In genomic region chr3:38453075-38453913, GRCh38 we compare ENCODE assay signal across 8 cellular contexts. TPM values are rescaled to one million over a fixed set of nuclear protein-coding genes. Genes with fewer than 3 reads are reported as not detected.
DNase-seq lines count a peak whose midpoint lies in the region; ATAC-seq and TF ChIP-seq lines count a peak whose summit lies in the region.

TSS of gene ACVR2B (plus strand) at chr3:38453890. CDS start at chr3:38454323, 433 bp downstream.

- H4K20me1 ChIP-seq in smooth muscle cell (ENCODE audit: low read depth) = peaks cover 34% of the 10 kb centered on the region

- ATAC-seq in HG02981 (IDR thresholded peaks at IDR 0.05; ENCODE audit: unreplicated experiment) = peak; percentile 41
- ATAC-seq in WTC11 = peak; percentile 74

- H3K4me1 Mint-ChIP-seq in WTC11 (peaks cover 31% of the 10 kb centered on the region), immature natural killer cell (peaks cover 16 to 20% of the 10 kb centered on the region in 2 donors)

- CTCF ChIA-PET in WTC11 (lab: Charles Lee) = interaction anchor here (1.4 to 1.6 kb wide), 4 partner anchors 26 to 456 kb away, joined by 3 to 20 read pairs (median 4); partner anchors contain the start of genes EXOG and XYLB

- H3K4me3 Mint-ChIP-seq in WTC11 = peak within 1 kb of the TSS; percentile 98
- H3K4me3 Mint-ChIP-seq in immature natural killer cell = peak within 1 kb of the TSS; percentile 88 to 95 (median 94)

- H3K27me3 Mint-ChIP-seq in WTC11 (ENCODE audit: low read depth) (no peaks in the 10 kb centered on the region; the same call in 1 of the 2 replicates), immature natural killer cell (ENCODE audit: low read depth in 3 of 3) (peaks cover 2 to 10% (median 9%) of the 10 kb centered on the region in 3 donors)

- peak within 1 kb of the TSS; percentile 99 for H3K4me2 ChIP-seq in smooth muscle cell

- H3K27ac ChIP-seq in caudate nucleus (ENCODE audit: low read depth, low read length) = peak within 1 kb of the TSS; percentile 84
- H3K27ac ChIP-seq in smooth muscle cell (ENCODE audit: low read depth) = no peak within 1 kb of the TSS

- H3K27ac Mint-ChIP-seq in WTC11 = peak within 1 kb of the TSS; percentile 98
- H3K27ac Mint-ChIP-seq in immature natural killer cell = peak within 1 kb of the TSS in 5 of 6 donors; percentile 23 to 80 (median 56)

- H3K4me3 ChIP-seq in GM12865 (ENCODE audit: low read depth, low read length) (peak within 1 kb of the TSS; percentile 71), smooth muscle cell (peak within 1 kb of the TSS; percentile 89)

- H3K9me3 ChIP-seq in smooth muscle cell (replicated peaks; ENCODE audit: low read depth) = no peaks in the 10 kb centered on the region

- peak within 1 kb of the TSS; percentile 73 for H3K9ac ChIP-seq in smooth muscle cell (ENCODE audit: low read depth)

- peak within 1 kb of the TSS; percentile 85 for H2AFZ ChIP-seq in smooth muscle cell (ENCODE audit: low read depth)

- H3K27me3 ChIP-seq in smooth muscle cell (ENCODE audit: low read depth) = no peaks in the 10 kb centered on the region

- DNase-seq in GM12865 (ENCODE audit: low read depth) (peak; percentile 85), NCI-H2171 treated with DMSO at 0.1 percent for 48 hours (lab: John Stamatoyannopoulos, UW) (peak; percentile 52), WTC11 (ENCODE audit: low spot score) (peak; percentile 82), caudate nucleus (lab: John Stamatoyannopoulos, UW) (peak in 58 of 61 donors; percentile 41 to 92 (median 78)), immature natural killer cell (peak; percentile 38 to 55 (median 50)), smooth muscle cell (lab: John Stamatoyannopoulos, UW; ENCODE audit: unreplicated experiment) (peak; percentile 64), OCI-M2 (lab: John Stamatoyannopoulos, UW; ENCODE audit: unreplicated experiment) (no peak)

- 2% methylated on average over 31 of the region's 48 CpGs for WGBS in smooth muscle cell (ENCODE audit: low lambda C conversion rate)

- H3K36me3 ChIP-seq in smooth muscle cell (ENCODE audit: low read depth) = no peaks in the 10 kb centered on the region

- TF ChIP-seq CTCF in GM12865 (IDR thresholded peaks at IDR 0.05; ENCODE audit: insufficient read depth, low read depth, low read length, missing control alignments) (no peak), WTC11 (IDR thresholded peaks at IDR 0.05) (no peak), smooth muscle cell (IDR thresholded peaks at IDR 0.05; ENCODE audit: borderline replicate concordance, insufficient read depth, poor library complexity, severe bottlenecking) (no peak)

- H3K4me1 ChIP-seq in smooth muscle cell (ENCODE audit: low read depth) = peaks cover 9% of the 10 kb centered on the region

- POLR2A ChIA-PET in WTC11 (lab: Charles Lee) = interaction anchor here (1.0 kb wide), 1 partner anchor 106 kb away, joined by 7 read pairs; the partner anchor contains the start of gene XYLB

- H3K9me3 Mint-ChIP-seq in WTC11 (peaks cover 13% of the 10 kb centered on the region), immature natural killer cell (no peaks in the 10 kb centered on the region)

- H3K79me2 ChIP-seq in smooth muscle cell (ENCODE audit: low read depth) = peaks cover 33% of the 10 kb centered on the region

- no peaks in the 10 kb centered on the region for H3F3A ChIP-seq in smooth muscle cell (ENCODE audit: low read depth)

- H3K36me3 Mint-ChIP-seq in WTC11 = peaks cover 6% of the 10 kb centered on the region
- H3K36me3 Mint-ChIP-seq in immature natural killer cell = no peaks in the 10 kb centered on the region

TF ChIP-seq in WTC11, 78 proteins besides CTCF, POLR2A, EP300 and RAD21 (continues in another document):
- TF ChIP-seq ETV6 (CRISPR knock-in tag; IDR thresholded peaks at IDR 0.05) (no peak), MAX (CRISPR knock-in tag; IDR thresholded peaks at IDR 0.05) (peak; percentile 51; the same call in 1 of the 2 replicates), GABPB1 (CRISPR knock-in tag; IDR thresholded peaks at IDR 0.05) (0 out of 2 replicates have a peak, but pooled peaks have one; percentile 9), IRF2 (CRISPR knock-in tag; IDR thresholded peaks at IDR 0.05; ENCODE audit: borderline replicate concordance, low read depth) (no peak), E2F5 (CRISPR knock-in tag; IDR thresholded peaks at IDR 0.05) (no peak), CDX4 (CRISPR knock-in tag; IDR thresholded peaks at IDR 0.05; ENCODE audit: borderline replicate concordance) (no peak), SP1 (CRISPR knock-in tag; conservative IDR thresholded peaks at IDR 0.05) (0 out of 2 replicates have a peak, but pooled peaks have one; percentile 30), SOX15 (CRISPR knock-in tag; IDR thresholded peaks at IDR 0.05) (no peak), ZNF138 (CRISPR knock-in tag; conservative IDR thresholded peaks at IDR 0.05) (no peak), ZBTB21 (CRISPR knock-in tag; IDR thresholded peaks at IDR 0.05; ENCODE audit: borderline replicate concordance) (no peak), TEAD4 (CRISPR knock-in tag; IDR thresholded peaks at IDR 0.05) (no peak), NR2C2 (CRISPR knock-in tag; IDR thresholded peaks at IDR 0.05) (no peak), JAZF1 (CRISPR knock-in tag; IDR thresholded peaks at IDR 0.05) (no peak), ZNF423 (CRISPR knock-in tag; IDR thresholded peaks at IDR 0.05) (0 out of 2 replicates have a peak, but pooled peaks have one; percentile 55), FOXK1 (CRISPR knock-in tag; IDR thresholded peaks at IDR 0.05) (peak; percentile 95), ZNF219 (CRISPR knock-in tag; IDR thresholded peaks at IDR 0.05; ENCODE audit: borderline replicate concordance) (no peak)
- TF ChIP-seq, protein P1, sequence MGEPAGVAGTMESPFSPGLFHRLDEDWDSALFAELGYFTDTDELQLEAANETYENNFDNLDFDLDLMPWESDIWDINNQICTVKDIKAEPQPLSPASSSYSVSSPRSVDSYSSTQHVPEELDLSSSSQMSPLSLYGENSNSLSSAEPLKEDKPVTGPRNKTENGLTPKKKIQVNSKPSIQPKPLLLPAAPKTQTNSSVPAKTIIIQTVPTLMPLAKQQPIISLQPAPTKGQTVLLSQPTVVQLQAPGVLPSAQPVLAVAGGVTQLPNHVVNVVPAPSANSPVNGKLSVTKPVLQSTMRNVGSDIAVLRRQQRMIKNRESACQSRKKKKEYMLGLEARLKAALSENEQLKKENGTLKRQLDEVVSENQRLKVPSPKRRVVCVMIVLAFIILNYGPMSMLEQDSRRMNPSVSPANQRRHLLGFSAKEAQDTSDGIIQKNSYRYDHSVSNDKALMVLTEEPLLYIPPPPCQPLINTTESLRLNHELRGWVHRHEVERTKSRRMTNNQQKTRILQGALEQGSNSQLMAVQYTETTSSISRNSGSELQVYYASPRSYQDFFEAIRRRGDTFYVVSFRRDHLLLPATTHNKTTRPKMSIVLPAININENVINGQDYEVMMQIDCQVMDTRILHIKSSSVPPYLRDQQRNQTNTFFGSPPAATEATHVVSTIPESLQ (CRISPR knock-in tag; IDR thresholded peaks at IDR 0.05) = no peak
- TF ChIP-seq, protein P2, sequence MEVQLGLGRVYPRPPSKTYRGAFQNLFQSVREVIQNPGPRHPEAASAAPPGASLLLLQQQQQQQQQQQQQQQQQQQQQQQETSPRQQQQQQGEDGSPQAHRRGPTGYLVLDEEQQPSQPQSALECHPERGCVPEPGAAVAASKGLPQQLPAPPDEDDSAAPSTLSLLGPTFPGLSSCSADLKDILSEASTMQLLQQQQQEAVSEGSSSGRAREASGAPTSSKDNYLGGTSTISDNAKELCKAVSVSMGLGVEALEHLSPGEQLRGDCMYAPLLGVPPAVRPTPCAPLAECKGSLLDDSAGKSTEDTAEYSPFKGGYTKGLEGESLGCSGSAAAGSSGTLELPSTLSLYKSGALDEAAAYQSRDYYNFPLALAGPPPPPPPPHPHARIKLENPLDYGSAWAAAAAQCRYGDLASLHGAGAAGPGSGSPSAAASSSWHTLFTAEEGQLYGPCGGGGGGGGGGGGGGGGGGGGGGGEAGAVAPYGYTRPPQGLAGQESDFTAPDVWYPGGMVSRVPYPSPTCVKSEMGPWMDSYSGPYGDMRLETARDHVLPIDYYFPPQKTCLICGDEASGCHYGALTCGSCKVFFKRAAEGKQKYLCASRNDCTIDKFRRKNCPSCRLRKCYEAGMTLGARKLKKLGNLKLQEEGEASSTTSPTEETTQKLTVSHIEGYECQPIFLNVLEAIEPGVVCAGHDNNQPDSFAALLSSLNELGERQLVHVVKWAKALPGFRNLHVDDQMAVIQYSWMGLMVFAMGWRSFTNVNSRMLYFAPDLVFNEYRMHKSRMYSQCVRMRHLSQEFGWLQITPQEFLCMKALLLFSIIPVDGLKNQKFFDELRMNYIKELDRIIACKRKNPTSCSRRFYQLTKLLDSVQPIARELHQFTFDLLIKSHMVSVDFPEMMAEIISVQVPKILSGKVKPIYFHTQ (CRISPR knock-in tag; IDR thresholded peaks at IDR 0.05) = no peak
- TF ChIP-seq, protein P3, sequence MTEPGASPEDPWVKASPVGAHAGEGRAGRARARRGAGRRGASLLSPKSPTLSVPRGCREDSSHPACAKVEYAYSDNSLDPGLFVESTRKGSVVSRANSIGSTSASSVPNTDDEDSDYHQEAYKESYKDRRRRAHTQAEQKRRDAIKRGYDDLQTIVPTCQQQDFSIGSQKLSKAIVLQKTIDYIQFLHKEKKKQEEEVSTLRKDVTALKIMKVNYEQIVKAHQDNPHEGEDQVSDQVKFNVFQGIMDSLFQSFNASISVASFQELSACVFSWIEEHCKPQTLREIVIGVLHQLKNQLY (CRISPR knock-in tag; IDR thresholded peaks at IDR 0.05) = no peak

RNA-seq across cellular contexts. Expression of gene ACVR2B, which starts in this region (rescaled TPM):
- 104 to 117 TPM (median 112 TPM) in 3 replicates for total RNA-seq in WTC11 (2021)
- polyA plus RNA-seq in immature natural killer cell = under 1 TPM; 0.02 to 0.39 (median 0.04) TPM
- total RNA-seq in smooth muscle cell = 8.6 and 10.0 TPM in 2 replicates
- 2.1 and 7.5 TPM in 2 replicates for polyA plus RNA-seq in smooth muscle cell

Comparison
In these comparisons a context has a peak if more than half of its experiments do, and no peak if none do; other contexts are left out.
1. Peak in DNase-seq in immature natural killer cell; RNA of the gene not detected or under 1 TPM.